Comparison of ENCODE assay signal across 8 cellular contexts in genomic region chr13:32650705-32651311, GRCh38.
A peak's percentile ranks its signal among the peaks of the same experiment; 100 is the strongest.
DNase-seq lines count a peak whose midpoint lies in the region; ATAC-seq and TF ChIP-seq lines count a peak whose summit lies in the region.

No MANE protein-coding gene starts in this region.

- peaks cover 9% of the 10 kb centered on the region for H3F3A ChIP-seq in SK-N-SH (replicated peaks; ENCODE audit: insufficient read depth)

- peak; percentile 67 for TF ChIP-seq RAD21 in SK-N-SH (IDR thresholded peaks at IDR 0.05; ENCODE audit: low read length)

- H3K27ac Mint-ChIP-seq in activated naive CD8-positive, alpha-beta T cell treated with anti-CD3 and anti-CD28 coated beads, Interleukin-2, amount 10 ng/mL, durations not matched to agents 7 days and 5 days: no peak overlapping the region

- peaks cover 90% of the 10 kb centered on the region for H3K79me2 ChIP-seq in SK-N-SH (ENCODE audit: insufficient read depth)
- H3K79me2 ChIP-seq in hepatocyte: peaks cover 90% of the 10 kb centered on the region

- POLR2A ChIA-PET in SK-N-SH (lab: Yijun Ruan, JAX): no interaction called here
- POLR2A ChIA-PET in activated naive CD8-positive, alpha-beta T cell treated with anti-CD3 and anti-CD28 coated beads, Interleukin-2, amount 10 ng/mL, durations not matched to agents 7 days and 5 days (lab: Charles Lee): no interaction called here

- no peaks in the 10 kb centered on the region for H3K9me2 ChIP-seq in SK-N-SH
- H3K9me2 ChIP-seq in hepatocyte (replicated peaks; ENCODE audit: insufficient read depth): no peaks in the 10 kb centered on the region

- H3K36me3 Mint-ChIP-seq in activated naive CD8-positive, alpha-beta T cell treated with anti-CD3 and anti-CD28 coated beads, Interleukin-2, amount 10 ng/mL, durations not matched to agents 7 days and 5 days: peaks cover 28% of the 10 kb centered on the region

- TF ChIP-seq EP300 in SK-N-SH (IDR thresholded peaks at IDR 0.05; ENCODE audit: borderline replicate concordance in 1 of 2, low read depth in 1 of 2, low read length in 1 of 2): no peak

- H3K27me3 Mint-ChIP-seq in activated naive CD8-positive, alpha-beta T cell treated with anti-CD3 and anti-CD28 coated beads, Interleukin-2, amount 10 ng/mL, durations not matched to agents 7 days and 5 days: no peaks in the 10 kb centered on the region

- peak; percentile 64 for ATAC-seq in GM21423 (IDR thresholded peaks at IDR 0.05; ENCODE audit: unreplicated experiment)
- ATAC-seq in activated naive CD8-positive, alpha-beta T cell treated with anti-CD3 and anti-CD28 coated beads, Interleukin-2, amount 10 ng/mL, durations not matched to agents 7 days and 5 days (ENCODE audit: low read depth): peak; percentile 79

- peak; percentile 88 for DNase-seq in DMS53 (lab: John Stamatoyannopoulos, UW)
- DNase-seq in KG1 (lab: John Stamatoyannopoulos, UW): peak; percentile 31
- DNase-seq in SK-N-SH: peak; percentile 38
- no peak for DNase-seq in activated naive CD8-positive, alpha-beta T cell treated with anti-CD3 and anti-CD28 coated beads, Interleukin-2, amount 10 ng/mL, durations not matched to agents 7 days and 5 days
- peak; percentile 67 for DNase-seq in hepatocyte (ENCODE audit: low spot score)
- no peak for DNase-seq in spleen
- no peak for DNase-seq in HuH-7.5 (ENCODE audit: low spot score)

- H3K4me3 Mint-ChIP-seq in activated naive CD8-positive, alpha-beta T cell treated with anti-CD3 and anti-CD28 coated beads, Interleukin-2, amount 10 ng/mL, durations not matched to agents 7 days and 5 days: no peak overlapping the region

- H3K4me2 ChIP-seq in SK-N-SH (no peak overlapping the region), hepatocyte (no peak overlapping the region)

- peak overlapping the region in 1 of 2 experiments; percentile 34; a peak in 2 of 4 replicates for H3K27ac ChIP-seq in SK-N-SH (ENCODE audit: low read depth in 2 of 2, low read length in 1 of 2)
- no peak overlapping the region for H3K27ac ChIP-seq in hepatocyte
- H3K27ac ChIP-seq in spleen: peak overlapping the region in 1 of 8 donors; percentile 4

- peaks cover 28% of the 10 kb centered on the region for H3K4me1 Mint-ChIP-seq in activated naive CD8-positive, alpha-beta T cell treated with anti-CD3 and anti-CD28 coated beads, Interleukin-2, amount 10 ng/mL, durations not matched to agents 7 days and 5 days

- H3K4me1 ChIP-seq in SK-N-SH (ENCODE audit: control insufficient read depth in 1 of 2, insufficient read depth in 2 of 2, low read depth in 1 of 2, low read length in 1 of 2): peaks cover 7 to 16% of the 10 kb centered on the region in 2 experiments; a peak in 3 of 4 replicates
- H3K4me1 ChIP-seq in hepatocyte (ENCODE audit: insufficient read depth): no peaks in the 10 kb centered on the region
- peaks cover 12 to 59% (median 36%) of the 10 kb centered on the region in 6 donors for H3K4me1 ChIP-seq in spleen

- H3K27me3 ChIP-seq in SK-N-SH (ENCODE audit: insufficient read depth) (no peaks in the 10 kb centered on the region), hepatocyte (no peaks in the 10 kb centered on the region), spleen (replicated peaks in 1 of 7) (no peaks in the 10 kb centered on the region)

- TF ChIP-seq POLR2A in spleen (IDR thresholded peaks at IDR 0.05): no peak

- peaks cover 0 to 30% of the 10 kb centered on the region in 2 experiments for H3K36me3 ChIP-seq in SK-N-SH (replicated peaks in 1 of 2; ENCODE audit: control insufficient read depth in 1 of 2, insufficient read depth in 2 of 2, low read length in 1 of 2)
- H3K36me3 ChIP-seq in hepatocyte (replicated peaks; ENCODE audit: insufficient read depth, low read depth): no peaks in the 10 kb centered on the region
- H3K36me3 ChIP-seq in spleen: peaks cover 0 to 28% (median 0%) of the 10 kb centered on the region in 6 donors

- H3K9me3 ChIP-seq in SK-N-SH (0 out of 2 replicates have a peak, but pooled peaks cover 2% of the 10 kb centered on the region), hepatocyte (ENCODE audit: low read depth) (no peaks in the 10 kb centered on the region), spleen (peaks cover 0 to 8% (median under 1%) of the 10 kb centered on the region in 8 donors)

- H4K20me1 ChIP-seq in SK-N-SH (ENCODE audit: insufficient read depth) (peaks cover 11% of the 10 kb centered on the region; the same call in 1 of the 2 replicates), hepatocyte (ENCODE audit: insufficient read depth, poor library complexity, severe bottlenecking) (peaks cover 3% of the 10 kb centered on the region)

- H3K4me3 ChIP-seq in SK-N-SH (ENCODE audit: low read depth in 2 of 2, low read length in 1 of 2) (no peak overlapping the region; a peak in 1 of 4 replicates), hepatocyte (no peak overlapping the region), spleen (no peak overlapping the region)

- 31% methylated on average over 3 of the region's 3 CpGs for WGBS in SK-N-SH (ENCODE audit: low lambda C conversion rate)
- WGBS in hepatocyte (ENCODE audit: low lambda C conversion rate, missing lambda C conversion rate): 41% methylated on average over 3 of the region's 3 CpGs
- 20 to 30% (median 26%) methylated on average over 3 of the region's 3 CpGs for WGBS in spleen, 5 donors

- no peak overlapping the region for H3K9ac ChIP-seq in SK-N-SH

- H3K9me3 Mint-ChIP-seq in activated naive CD8-positive, alpha-beta T cell treated with anti-CD3 and anti-CD28 coated beads, Interleukin-2, amount 10 ng/mL, durations not matched to agents 7 days and 5 days: peaks cover 8% of the 10 kb centered on the region

- H2AFZ ChIP-seq in SK-N-SH (ENCODE audit: low read depth): no peak overlapping the region
- no peak overlapping the region for H2AFZ ChIP-seq in hepatocyte

- CTCF ChIA-PET in SK-N-SH (lab: Yijun Ruan, JAX): interaction anchor here (0.6 to 4.4 kb wide), 30 partner anchors 9 to 1071 kb away, joined by 3 to 36 read pairs (median 4); partner anchors contain the start of genes N4BP2L1 and PDS5B

- TF ChIP-seq CTCF in SK-N-SH (IDR thresholded peaks at IDR 0.05): peak; percentile 83
- peak; percentile 63 for TF ChIP-seq CTCF in hepatocyte (IDR thresholded peaks at IDR 0.05; ENCODE audit: poor library complexity)
- peak; percentile 42 to 75 (median 68) for TF ChIP-seq CTCF in spleen (IDR thresholded peaks at IDR 0.05 in 8 of 11, conservative IDR thresholded peaks at IDR 0.05 in 3 of 11)

- intact Hi-C loops in spleen (cut with DNase I; ENCODE audit: low total_unique reads): no loop called here

TF ChIP-seq in SK-N-SH, 30 proteins besides CTCF, POLR2A, EP300 and RAD21:
- peak; percentile 62 for TF ChIP-seq SMC3 (IDR thresholded peaks at IDR 0.05; ENCODE audit: low read depth, low read length)
- TF ChIP-seq, protein P1, sequence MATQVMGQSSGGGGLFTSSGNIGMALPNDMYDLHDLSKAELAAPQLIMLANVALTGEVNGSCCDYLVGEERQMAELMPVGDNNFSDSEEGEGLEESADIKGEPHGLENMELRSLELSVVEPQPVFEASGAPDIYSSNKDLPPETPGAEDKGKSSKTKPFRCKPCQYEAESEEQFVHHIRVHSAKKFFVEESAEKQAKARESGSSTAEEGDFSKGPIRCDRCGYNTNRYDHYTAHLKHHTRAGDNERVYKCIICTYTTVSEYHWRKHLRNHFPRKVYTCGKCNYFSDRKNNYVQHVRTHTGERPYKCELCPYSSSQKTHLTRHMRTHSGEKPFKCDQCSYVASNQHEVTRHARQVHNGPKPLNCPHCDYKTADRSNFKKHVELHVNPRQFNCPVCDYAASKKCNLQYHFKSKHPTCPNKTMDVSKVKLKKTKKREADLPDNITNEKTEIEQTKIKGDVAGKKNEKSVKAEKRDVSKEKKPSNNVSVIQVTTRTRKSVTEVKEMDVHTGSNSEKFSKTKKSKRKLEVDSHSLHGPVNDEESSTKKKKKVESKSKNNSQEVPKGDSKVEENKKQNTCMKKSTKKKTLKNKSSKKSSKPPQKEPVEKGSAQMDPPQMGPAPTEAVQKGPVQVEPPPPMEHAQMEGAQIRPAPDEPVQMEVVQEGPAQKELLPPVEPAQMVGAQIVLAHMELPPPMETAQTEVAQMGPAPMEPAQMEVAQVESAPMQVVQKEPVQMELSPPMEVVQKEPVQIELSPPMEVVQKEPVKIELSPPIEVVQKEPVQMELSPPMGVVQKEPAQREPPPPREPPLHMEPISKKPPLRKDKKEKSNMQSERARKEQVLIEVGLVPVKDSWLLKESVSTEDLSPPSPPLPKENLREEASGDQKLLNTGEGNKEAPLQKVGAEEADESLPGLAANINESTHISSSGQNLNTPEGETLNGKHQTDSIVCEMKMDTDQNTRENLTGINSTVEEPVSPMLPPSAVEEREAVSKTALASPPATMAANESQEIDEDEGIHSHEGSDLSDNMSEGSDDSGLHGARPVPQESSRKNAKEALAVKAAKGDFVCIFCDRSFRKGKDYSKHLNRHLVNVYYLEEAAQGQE (IDR thresholded peaks at IDR 0.05; ENCODE audit: low read depth, low read length): no peak

Comparison
In these comparisons a context has a peak if more than half of its experiments do, and no peak if none do; other contexts are left out.
1. DNase-seq: peak in DMS53 (single experiment), KG1 (single experiment), SK-N-SH (single experiment) and hepatocyte (single experiment); none in activated naive CD8-positive, alpha-beta T cell treated with anti-CD3 and anti-CD28 coated beads, Interleukin-2, amount 10 ng/mL, durations not matched to agents 7 days and 5 days (single experiment), spleen (single experiment) and HuH-7.5 (single experiment).
2. Peak in every context shown above with its lines, with median percentiles within 50 percentile points of each other: CTCF ChIP-seq.